ENCODE assay signal across 18 cellular contexts in the genomic region with DNA sequence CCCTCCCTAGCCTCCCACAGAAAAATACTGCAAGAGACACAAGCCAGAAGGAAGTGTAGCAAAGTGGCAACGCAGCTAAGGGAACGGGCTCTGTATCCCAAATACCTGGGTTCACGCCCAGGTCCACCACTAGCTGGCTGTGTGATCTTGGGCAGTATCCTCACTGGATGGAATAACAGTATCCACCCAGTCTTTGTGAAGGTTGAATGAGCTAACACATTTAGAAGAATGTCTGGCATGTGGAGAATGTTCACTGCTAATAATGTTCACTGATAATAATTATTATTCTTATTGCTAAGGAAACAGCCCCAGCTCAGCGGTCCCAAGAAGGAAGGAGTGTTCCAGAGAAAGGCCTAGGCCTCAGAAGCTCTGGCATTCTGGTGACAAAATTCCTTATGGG.
DNase-seq lines count a peak whose midpoint lies in the region; ATAC-seq and TF ChIP-seq lines count a peak whose summit lies in the region.
"Had no signal": no experiment of that assay in that cellular context is flagged by ENCODE, and none has a peak within 500 bp of the region (broad histone marks: within the 10 kb centered on the region; RNA-seq: fewer than 3 reads in every experiment).

No MANE protein-coding gene starts in this region.

- intact Hi-C loops in left ventricle myocardium inferior (cut with micrococcal nuclease), result no loop called here

- peaks cover 2% of the 10 kb centered on the region for H3K4me1 Mint-ChIP-seq in endothelial cell (ENCODE audit: unreplicated experiment)
- H3K4me1 Mint-ChIP-seq: B cell had no signal

- no peaks in the 10 kb centered on the region for H3K9me3 Mint-ChIP-seq in endothelial cell (ENCODE audit: unreplicated experiment)

- H3K27me3 ChIP-seq in left ventricle myocardium inferior (ENCODE audit: low read depth), result peaks cover 12% of the 10 kb centered on the region
- peaks cover 4% of the 10 kb centered on the region for H3K27me3 ChIP-seq in osteoblast (ENCODE audit: insufficient read depth, low read length)
- H3K27me3 ChIP-seq: adrenal gland, right lobe of liver had no signal

- H3K79me2 ChIP-seq in osteoblast (ENCODE audit: insufficient read depth, low read length), result no peaks in the 10 kb centered on the region

- H3K4me1 ChIP-seq in left ventricle myocardium inferior (peaks cover 32% of the 10 kb centered on the region), osteoblast (ENCODE audit: insufficient read depth, low read length) (peaks cover 37% of the 10 kb centered on the region)

- H3K4me3 Mint-ChIP-seq in endothelial cell (ENCODE audit: unreplicated experiment), result no peak overlapping the region
- H3K4me3 Mint-ChIP-seq: B cell had no signal

- ATAC-seq in GM18861 (IDR thresholded peaks at IDR 0.05; ENCODE audit: unreplicated experiment), result no peak
- ATAC-seq: right lobe of liver had no signal

- TF ChIP-seq CTCF in left ventricle myocardium inferior (IDR thresholded peaks at IDR 0.05; ENCODE audit: borderline replicate concordance) (no peak), osteoblast (IDR thresholded peaks at IDR 0.05; ENCODE audit: extremely low read depth, low read depth, low read length) (no peak), endothelial cell (IDR thresholded peaks at IDR 0.05; ENCODE audit: unreplicated experiment) (no peak)

- H3K27ac ChIP-seq in left ventricle myocardium inferior (replicated peaks), result peak overlapping the region; percentile 32
- peak overlapping the region; percentile 64 for H3K27ac ChIP-seq in osteoblast (ENCODE audit: low read depth, low read length)
- H3K27ac ChIP-seq: HL-60, KMS-11, right lobe of liver had no signal

- H3K4me3 ChIP-seq in left ventricle myocardium inferior (no peak overlapping the region), osteoblast (ENCODE audit: insufficient read depth, low read length) (no peak overlapping the region)
- H3K4me3 ChIP-seq: adrenal gland, right lobe of liver had no signal

- peak overlapping the region; percentile 2 for H2AFZ ChIP-seq in osteoblast (ENCODE audit: low read length)

- H3K36me3 Mint-ChIP-seq in endothelial cell (ENCODE audit: low read depth, unreplicated experiment), result peaks cover 4% of the 10 kb centered on the region

- H3K27me3 Mint-ChIP-seq in endothelial cell (ENCODE audit: unreplicated experiment), result no peaks in the 10 kb centered on the region

- no peak overlapping the region for H3K27ac Mint-ChIP-seq in endothelial cell (ENCODE audit: unreplicated experiment)
- H3K27ac Mint-ChIP-seq: B cell had no signal

- no peaks in the 10 kb centered on the region for H4K20me1 ChIP-seq in osteoblast (ENCODE audit: insufficient read depth, low read length)

- in situ Hi-C loops in Caki2 (cut with HindIII; ENCODE audit: low pct_unique_long_range_greater_than_20kb, low sequenced_read_pairs), result no loop called here

- H3K36me3 ChIP-seq in left ventricle myocardium inferior, result peaks cover 44% of the 10 kb centered on the region
- no peaks in the 10 kb centered on the region for H3K36me3 ChIP-seq in osteoblast (ENCODE audit: insufficient read depth, low read length)
- H3K36me3 ChIP-seq: adrenal gland, right lobe of liver had no signal

- DNase-seq in Caki2 (ENCODE audit: low read depth) (peak; percentile 79), astrocyte of the hippocampus (ENCODE audit: low read depth, low spot score) (peak; percentile 68), left ventricle myocardium inferior (no peak), osteoblast (ENCODE audit: insufficient read length, low spot score, missing footprints) (peak; percentile 48), endothelial cell (ENCODE audit: low spot score) (no peak), NCI-H446 treated with DMSO at 0.1 percent for 48 hours (lab: John Stamatoyannopoulos, UW) (no peak), activated gamma-delta T cell treated with Interleukin-2 at 50 U/mL for 16 hours (no peak)
- DNase-seq: adrenal gland; mammary epithelial cell; NCI-H1092 treated with DMSO at 0.1 percent for 48 hours; NCI-H2171; stimulated activated CD4-positive, alpha-beta T cell treated with anti-CD3 and anti-CD28 coated beads, Interleukin-1b, Interleukin-23, amount 100 ng/mL, for 48 hours; T-helper 2 cell had no signal

- H3K9me3 ChIP-seq in left ventricle myocardium inferior (replicated peaks), result no peaks in the 10 kb centered on the region
- H3K9me3 ChIP-seq in osteoblast (ENCODE audit: low read depth, low read length), result no peaks in the 10 kb centered on the region
- H3K9me3 ChIP-seq: adrenal gland, right lobe of liver had no signal

- peak overlapping the region; percentile 37 for H3K4me2 ChIP-seq in osteoblast (ENCODE audit: insufficient read depth, low read length)
- H3K4me2 ChIP-seq: KMS-11 had no signal

Comparison
In these comparisons a context has a peak if more than half of its experiments do, and no peak if none do; other contexts are left out.
1. DNase-seq: peak in Caki2 (single experiment), astrocyte of the hippocampus (single experiment) and osteoblast (single experiment); none in left ventricle myocardium inferior (single experiment), endothelial cell (single experiment), NCI-H446 treated with DMSO at 0.1 percent for 48 hours (single experiment) and activated gamma-delta T cell treated with Interleukin-2 at 50 U/mL for 16 hours (single experiment).